17 cellular contexts compared by ENCODE assay signal in genomic region chr13:40958655-40959054, GRCh38.
A peak's percentile ranks its signal among the peaks of the same experiment; 100 is the strongest.
DNase-seq lines count a peak whose midpoint lies in the region; ATAC-seq, FAIRE-seq and TF ChIP-seq lines count a peak whose summit lies in the region.
"Had no signal": no experiment of that assay in that cellular context is flagged by ENCODE, and none has a peak within 500 bp of the region (broad histone marks: within the 10 kb centered on the region; RNA-seq: fewer than 3 reads in every experiment).

No MANE protein-coding gene starts in this region.

- POLR2A ChIA-PET in CD4-positive, alpha-beta T cell (lab: Charles Lee), result no interaction called here
- POLR2A ChIA-PET in naive thymus-derived CD8-positive, alpha-beta T cell (lab: Charles Lee), result interaction anchor here (0.6 kb wide), 1 partner anchor 54 kb away, joined by 3 read pairs; no protein-coding TSS in a partner anchor

- H3K4me3 ChIP-seq in osteoblast (ENCODE audit: insufficient read depth, low read length), result no peak overlapping the region
- H3K4me3 ChIP-seq: HAP-1, SJCRH30 had no signal

- H3K4me1 ChIP-seq in osteoblast (ENCODE audit: insufficient read depth, low read length), result no peaks in the 10 kb centered on the region
- H3K4me1 ChIP-seq: HAP-1, SJCRH30 had no signal

- H3K79me2 ChIP-seq in osteoblast (ENCODE audit: insufficient read depth, low read length), result peaks cover 28% of the 10 kb centered on the region

- peaks cover 15% of the 10 kb centered on the region for H4K20me1 ChIP-seq in osteoblast (ENCODE audit: insufficient read depth, low read length)

- H3K27ac ChIP-seq in CD4-positive, alpha-beta T cell (ENCODE audit: low read depth, low read length), result no peak overlapping the region
- no peak overlapping the region for H3K27ac ChIP-seq in osteoblast (ENCODE audit: low read depth, low read length)
- H3K27ac ChIP-seq: RWPE1, SJCRH30 had no signal

- H3K27me3 ChIP-seq in CD4-positive, alpha-beta T cell (ENCODE audit: control insufficient read depth, insufficient read depth, low read length), result no peaks in the 10 kb centered on the region
- H3K27me3 ChIP-seq in osteoblast (ENCODE audit: insufficient read depth, low read length), result no peaks in the 10 kb centered on the region
- H3K27me3 ChIP-seq: SJCRH30 had no signal

- peaks cover 64% of the 10 kb centered on the region for H3K4me1 Mint-ChIP-seq in CD4-positive, alpha-beta T cell (ENCODE audit: low read depth)
- peaks cover 56% of the 10 kb centered on the region for H3K4me1 Mint-ChIP-seq in activated naive CD8-positive, alpha-beta T cell (ENCODE audit: low read depth)
- peaks cover 32 to 65% (median 62%) of the 10 kb centered on the region in 4 donors for H3K4me1 Mint-ChIP-seq in naive thymus-derived CD8-positive, alpha-beta T cell

- no peaks in the 10 kb centered on the region for H3K27me3 Mint-ChIP-seq in CD4-positive, alpha-beta T cell
- no peaks in the 10 kb centered on the region for H3K27me3 Mint-ChIP-seq in activated naive CD8-positive, alpha-beta T cell
- no peaks in the 10 kb centered on the region for H3K27me3 Mint-ChIP-seq in naive thymus-derived CD8-positive, alpha-beta T cell

- in situ Hi-C loops in GM13977 (cut with MboI; ENCODE audit: low pct_unique_long_range_greater_than_20kb, low sequenced_read_pairs, unreplicated experiment), result no loop called here

- no peak for ATAC-seq in CD4-positive, alpha-beta T cell (ENCODE audit: poor library complexity)
- no peak for ATAC-seq in naive thymus-derived CD8-positive, alpha-beta T cell

- no peak for DNase-seq in CD4-positive, alpha-beta T cell
- no peak for DNase-seq in GM12892 (ENCODE audit: insufficient read length)
- DNase-seq in naive thymus-derived CD8-positive, alpha-beta T cell, result no peak
- DNase-seq in osteoblast (ENCODE audit: insufficient read length, low spot score, missing footprints), result no peak
- no peak for DNase-seq in stimulated activated CD4-positive, alpha-beta T cell treated with anti-CD3 and anti-CD28 coated beads, Interleukin-15, amount 100 ng/mL, for 24 hours
- no peak for DNase-seq in GM13977 (ENCODE audit: low spot score)
- DNase-seq: ACHN, DMS 273 treated with DMSO at 0.1 percent for 48 hours, NCI-H1436, NCI-H2081 treated with DMSO at 0.1 percent for 48 hours, NCI-H2227 treated with DMSO at 0.1 percent for 48 hours, NCI-H526 treated with DMSO at 0.1 percent for 48 hours, SJCRH30 had no signal

- H3K36me3 Mint-ChIP-seq in CD4-positive, alpha-beta T cell (ENCODE audit: low read depth), result peaks cover 66% of the 10 kb centered on the region
- H3K36me3 Mint-ChIP-seq in activated naive CD8-positive, alpha-beta T cell, result peaks cover 19% of the 10 kb centered on the region
- peaks cover 9 to 65% (median 23%) of the 10 kb centered on the region in 3 donors for H3K36me3 Mint-ChIP-seq in naive thymus-derived CD8-positive, alpha-beta T cell

- H3K36me3 ChIP-seq in osteoblast (ENCODE audit: insufficient read depth, low read length), result peaks cover 4% of the 10 kb centered on the region
- H3K36me3 ChIP-seq: HAP-1 had no signal

- no peak for TF ChIP-seq CTCF in CD4-positive, alpha-beta T cell (IDR thresholded peaks at IDR 0.05)
- no peak for TF ChIP-seq CTCF in osteoblast (IDR thresholded peaks at IDR 0.05; ENCODE audit: extremely low read depth, low read depth, low read length)
- no peak for TF ChIP-seq CTCF in GM13977 (IDR thresholded peaks at IDR 0.05; ENCODE audit: extremely low read depth, insufficient read depth, missing control alignments)

- CTCF ChIA-PET in CD4-positive, alpha-beta T cell (lab: Charles Lee), result interaction anchor here (1.2 to 1.4 kb wide), 2 partner anchors 16 to 37 kb away, joined by 3 to 4 read pairs; no protein-coding TSS in a partner anchor

- H3K9me3 ChIP-seq in CD4-positive, alpha-beta T cell (ENCODE audit: control insufficient read depth, low read length), result no peaks in the 10 kb centered on the region
- H3K9me3 ChIP-seq in osteoblast (ENCODE audit: low read depth, low read length), result no peaks in the 10 kb centered on the region
- H3K9me3 ChIP-seq: HAP-1, SJCRH30 had no signal

- H3K4me3 Mint-ChIP-seq in CD4-positive, alpha-beta T cell, result no peak overlapping the region
- no peak overlapping the region for H3K4me3 Mint-ChIP-seq in activated naive CD8-positive, alpha-beta T cell
- H3K4me3 Mint-ChIP-seq in naive thymus-derived CD8-positive, alpha-beta T cell, result peak overlapping the region in 3 of 10 donors; percentile 5 to 46 (median 35)

- peak overlapping the region; percentile 8 for H3K27ac Mint-ChIP-seq in CD4-positive, alpha-beta T cell
- H3K27ac Mint-ChIP-seq in activated naive CD8-positive, alpha-beta T cell, result peak overlapping the region; percentile 83
- peak overlapping the region in 8 of 10 donors; percentile 13 to 52 (median 40) for H3K27ac Mint-ChIP-seq in naive thymus-derived CD8-positive, alpha-beta T cell

- no peak overlapping the region for H3K4me2 ChIP-seq in osteoblast (ENCODE audit: insufficient read depth, low read length)

- H3K9me3 Mint-ChIP-seq in CD4-positive, alpha-beta T cell, result no peaks in the 10 kb centered on the region
- no peaks in the 10 kb centered on the region for H3K9me3 Mint-ChIP-seq in activated naive CD8-positive, alpha-beta T cell (ENCODE audit: low read depth)
- no peaks in the 10 kb centered on the region for H3K9me3 Mint-ChIP-seq in naive thymus-derived CD8-positive, alpha-beta T cell

- H2AFZ ChIP-seq in osteoblast (ENCODE audit: low read length), result no peak overlapping the region

- no peak for TF ChIP-seq POLR2A in GM12892 (IDR thresholded peaks at IDR 0.05; ENCODE audit: low read depth, low read length)

- intact Hi-C loops in CD4-positive, alpha-beta T cell (cut with DNase I, micrococcal nuclease), result no loop called here

- FAIRE-seq in GM12892 (lab: Jason Lieb, UNC), result peak; percentile 44
- FAIRE-seq: GM18507 had no signal

Comparison
In these comparisons a context has a peak if more than half of its experiments do, and no peak if none do; other contexts are left out.
1. H3K27ac Mint-ChIP-seq: peak in every context shown above with its lines; median percentile 83 in activated naive CD8-positive, alpha-beta T cell; 40 in naive thymus-derived CD8-positive, alpha-beta T cell; 8 in CD4-positive, alpha-beta T cell.